Comparison of ENCODE assay signal across 8 cellular contexts in genomic region chr11:20127671-20128527, GRCh38. TPM values are rescaled to one million over a fixed set of nuclear protein-coding genes. Genes with fewer than 3 reads are reported as not detected.
DNase-seq lines count a peak whose midpoint lies in the region; ATAC-seq lines count a peak whose summit lies in the region.

No MANE protein-coding gene starts in this region.

- no peaks in the 10 kb centered on the region for H3K79me1 ChIP-seq in mesenchymal stem cell (replicated peaks; ENCODE audit: low read length, poor library complexity, severe bottlenecking)

- H3K4me1 ChIP-seq in mesenchymal stem cell (ENCODE audit: control insufficient read depth, insufficient read depth, low read depth, low read length): peaks cover 13% of the 10 kb centered on the region

- H3K9ac ChIP-seq in mesenchymal stem cell (ENCODE audit: low read length): no peak overlapping the region

- DNase-seq in activated gamma-delta T cell treated with Interleukin-2 at 50 U/mL for 16 hours (peak; percentile 70), activated gamma-delta T cell (lab: John Stamatoyannopoulos, UW) (no peak), NCI-H748 (lab: John Stamatoyannopoulos, UW; ENCODE audit: unreplicated experiment) (peak; percentile 72), ecto neural progenitor cell (ENCODE audit: low spot score) (peak; percentile 90), mesenchymal stem cell (peak; percentile 64)
- DNase-seq in activated CD4-positive, alpha-beta T cell treated with anti-CD3 and anti-CD28 coated beads, Interleukin-2, amount 50 U/mL, for 48 hours: peak; percentile 80 to 83
- peak; percentile 46 to 64 for DNase-seq in stimulated activated CD8-positive, alpha-beta memory T cell treated with anti-CD3 and anti-CD28 coated beads, Interleukin-2, amount 100 ng/mL, for 1 hour (ENCODE audit: low read depth in 2 of 2)

- no peak overlapping the region for H3K23ac ChIP-seq in mesenchymal stem cell (ENCODE audit: low read length in 2 of 2)

- no peak overlapping the region for H4K8ac ChIP-seq in mesenchymal stem cell (ENCODE audit: low read length)

- peak; percentile 78 for ATAC-seq in HG03354 (IDR thresholded peaks at IDR 0.05; ENCODE audit: poor library complexity, severe bottlenecking, unreplicated experiment)

- peaks cover 0 to 6% of the 10 kb centered on the region in 2 experiments for H3K27me3 ChIP-seq in mesenchymal stem cell (ENCODE audit: control insufficient read depth in 1 of 2, insufficient read depth in 1 of 2, low read length in 2 of 2)

- WGBS in mesenchymal stem cell: 66% methylated on average over 16 of the region's 16 CpGs

- no peaks in the 10 kb centered on the region for H3K36me3 ChIP-seq in mesenchymal stem cell (ENCODE audit: control insufficient read depth in 1 of 2, insufficient read depth in 2 of 2, low read depth in 1 of 2, low read length in 2 of 2)

- H3K18ac ChIP-seq in mesenchymal stem cell (ENCODE audit: low read depth in 1 of 2, low read length in 2 of 2): no peak overlapping the region

- H3K14ac ChIP-seq in mesenchymal stem cell (ENCODE audit: low read length in 2 of 2): no peak overlapping the region

- H3K27ac ChIP-seq in mesenchymal stem cell (ENCODE audit: low read length, poor library complexity, severe bottlenecking): no peak overlapping the region

- no peak overlapping the region for H2BK120ac ChIP-seq in mesenchymal stem cell (ENCODE audit: low read depth, low read length)

- H2BK5ac ChIP-seq in mesenchymal stem cell (ENCODE audit: low read depth, low read length, poor library complexity, severe bottlenecking): no peak overlapping the region

- no peak overlapping the region for H3K4me3 ChIP-seq in mesenchymal stem cell (ENCODE audit: insufficient read depth in 1 of 2, low read depth in 1 of 2, low read length in 2 of 2)

- H2BK12ac ChIP-seq in mesenchymal stem cell (ENCODE audit: low read length in 2 of 2): no peak overlapping the region

- no peak overlapping the region for H3K4me2 ChIP-seq in mesenchymal stem cell (ENCODE audit: low read length, poor library complexity, severe bottlenecking)

- no peak overlapping the region for H3K4ac ChIP-seq in mesenchymal stem cell (ENCODE audit: low read depth in 1 of 2, low read length in 2 of 2)

- no peaks in the 10 kb centered on the region for H3K9me3 ChIP-seq in mesenchymal stem cell (ENCODE audit: control insufficient read depth, low read length)

- H2AK5ac ChIP-seq in mesenchymal stem cell (ENCODE audit: low read length, severe bottlenecking): no peak overlapping the region

- no peak overlapping the region for H2BK15ac ChIP-seq in mesenchymal stem cell (ENCODE audit: low read depth, poor library complexity, severe bottlenecking)

- no peak overlapping the region for H4K91ac ChIP-seq in mesenchymal stem cell (ENCODE audit: low read length)

- H2AFZ ChIP-seq in mesenchymal stem cell (ENCODE audit: low read depth, low read length): no peak overlapping the region

RNA-seq across cellular contexts. Expression of gene DBX1, which starts 32.4 kb away (rescaled TPM):
- not detected for polyA plus RNA-seq in mesenchymal stem cell (2013, experiment 1 of 2)
- polyA plus RNA-seq in mesenchymal stem cell (2013, experiment 2 of 2): not detected
